ENCODE assay signal across 13 cellular contexts in the genomic region with DNA sequence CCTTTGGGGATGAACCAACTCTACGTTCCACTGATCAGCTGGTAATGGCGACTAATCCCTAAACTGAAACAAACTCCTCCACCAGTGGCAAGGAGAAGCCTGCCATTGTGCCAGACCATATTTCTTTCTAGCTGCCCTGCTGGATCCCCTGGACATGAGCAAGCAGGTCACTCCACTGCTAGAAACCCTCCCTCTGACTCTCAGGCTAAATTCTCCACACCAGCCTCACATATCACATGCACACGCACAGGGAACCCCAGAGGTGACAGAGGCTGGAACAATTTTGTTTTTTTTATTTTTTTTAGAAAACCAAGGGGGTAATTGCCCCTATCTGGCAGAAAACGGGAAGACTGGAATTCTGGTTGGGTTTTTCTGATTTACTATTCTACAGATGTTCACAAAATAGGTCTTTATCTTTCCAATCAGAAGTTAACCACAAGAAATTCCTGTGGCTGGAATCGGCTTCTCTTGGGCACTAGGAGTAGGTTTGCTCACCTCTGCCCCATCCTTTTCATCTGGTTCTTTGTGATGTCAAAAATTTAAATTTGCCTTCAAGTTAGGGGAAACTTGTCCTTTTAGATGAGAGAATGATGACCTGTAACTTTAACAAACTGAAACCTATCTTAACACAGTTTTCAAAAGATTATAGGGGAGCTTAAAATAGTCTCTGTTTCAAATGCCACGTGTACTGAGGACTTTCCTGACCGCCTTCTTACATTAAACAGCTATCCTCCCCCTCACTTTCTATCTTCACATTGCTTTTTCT.
DNase-seq lines count a peak whose midpoint lies in the region; FAIRE-seq and TF ChIP-seq lines count a peak whose summit lies in the region.
"Had no signal": no experiment of that assay in that cellular context is flagged by ENCODE, and none has a peak within 500 bp of the region (broad histone marks: within the 10 kb centered on the region; RNA-seq: fewer than 3 reads in every experiment).

No MANE protein-coding gene starts in this region.

- H3K79me2 ChIP-seq in keratinocyte (ENCODE audit: control insufficient read depth, insufficient read depth, low read length): no peaks in the 10 kb centered on the region

- H3K4me3 ChIP-seq in HFF-Myc (replicated peaks; ENCODE audit: low read depth, low read length): no peak overlapping the region
- no peak overlapping the region for H3K4me3 ChIP-seq in keratinocyte (ENCODE audit: control insufficient read depth in 2 of 3, extremely low read depth in 1 of 3, insufficient read depth in 2 of 3, low read depth in 1 of 3, low read length in 3 of 3)
- H3K4me3 ChIP-seq in MG63: no peak overlapping the region

- dilution Hi-C loops in keratinocyte (cut with MboI; ENCODE audit: extremely low pct_ligation_motif_present, low sequenced_read_pairs): no loop called here

- no peaks in the 10 kb centered on the region for H3K27me3 ChIP-seq in keratinocyte (ENCODE audit: control insufficient read depth, extremely low read depth, insufficient read depth, low read length)
- H3K27me3 ChIP-seq in MG63: no peaks in the 10 kb centered on the region

- no peak overlapping the region for H2AFZ ChIP-seq in keratinocyte (ENCODE audit: control insufficient read depth, low read length)

- H3K36me3 ChIP-seq in keratinocyte (ENCODE audit: control insufficient read depth in 2 of 2, extremely low read depth in 1 of 2, insufficient read depth in 2 of 2, low read length in 2 of 2) (no peaks in the 10 kb centered on the region), MG63 (no peaks in the 10 kb centered on the region)

- no peak overlapping the region for H3K9ac ChIP-seq in keratinocyte (ENCODE audit: control insufficient read depth, extremely low read depth, insufficient read depth, low read length)

- peak overlapping the region; percentile 22 for H3K4me2 ChIP-seq in keratinocyte (ENCODE audit: control insufficient read depth, extremely low read depth, insufficient read depth, low read depth, low read length)

- FAIRE-seq in RCC 7860 (lab: Jason Lieb, UNC) (peak; percentile 88), keratinocyte (lab: Jason Lieb, UNC) (no peak)

- TF ChIP-seq CTCF in HFF-Myc (IDR thresholded peaks at IDR 0.05; ENCODE audit: low read depth, low read length, missing control alignments) (no peak), keratinocyte (optimal IDR thresholded peaks at IDR 0.05 in 1 of 3, IDR thresholded peaks at IDR 0.05 in 1 of 3, conservative IDR thresholded peaks at IDR 0.05 in 1 of 3; ENCODE audit: extremely low read depth in 1 of 3, insufficient read depth in 2 of 3, low read length in 3 of 3) (no peak)

- H3K27ac ChIP-seq in keratinocyte (ENCODE audit: control insufficient read depth, insufficient read depth, low read length): no peak overlapping the region

- no peaks in the 10 kb centered on the region for H4K20me1 ChIP-seq in keratinocyte (ENCODE audit: control insufficient read depth, extremely low read depth, insufficient read depth, low read length)

- H3K9me1 ChIP-seq in keratinocyte (ENCODE audit: control insufficient read depth, extremely low read depth, insufficient read depth, low read length): no peaks in the 10 kb centered on the region

- H3K9me3 ChIP-seq in keratinocyte (ENCODE audit: control insufficient read depth, low read depth, low read length) (no peaks in the 10 kb centered on the region), MG63 (peaks cover 11% of the 10 kb centered on the region)

- DNase-seq in EL: peak; percentile 78
- DNase-seq in HFF-Myc (ENCODE audit: extremely low read depth, low read depth): peak; percentile 44
- peak; percentile 66 for DNase-seq in RCC 7860 (ENCODE audit: low spot score)
- DNase-seq in keratinocyte (ENCODE audit: low read depth, low spot score): no peak
- no peak for DNase-seq in cerebellar nuclear complex (lab: John Stamatoyannopoulos, UW)
- DNase-seq in NCI-H2081 treated with DMSO at 0.1 percent for 48 hours (lab: John Stamatoyannopoulos, UW): no peak
- DNase-seq in COLO668 (lab: John Stamatoyannopoulos, UW; ENCODE audit: unreplicated experiment): no peak
- DNase-seq in MG63: no peak
- DNase-seq: activated CD4-positive, alpha-beta memory T cell treated with anti-CD3 and anti-CD28 coated beads, Interleukin-2, amount 10 ng/mL, durations not matched to agents 7 days and 5 days; HCEC 1CT; left ventricle myocardium superior; NCI-H2171 treated with DMSO at 0.1 percent for 48 hours; SIG-M5 had no signal

- peaks cover 4% of the 10 kb centered on the region for H3K4me1 ChIP-seq in keratinocyte (ENCODE audit: control insufficient read depth, extremely low read depth, insufficient read depth, low read length)

Comparison
In these comparisons a context has a peak if more than half of its experiments do, and no peak if none do; other contexts are left out.
1. DNase-seq: peak in EL (single experiment), HFF-Myc (single experiment) and RCC 7860 (single experiment); none in keratinocyte (single experiment), cerebellar nuclear complex (0 of 2), NCI-H2081 treated with DMSO at 0.1 percent for 48 hours (single experiment), COLO668 (single experiment) and MG63 (single experiment).